In genomic region chr2:16546128-16546754, GRCh38 we compare ENCODE assay signal across 10 cellular contexts.
DNase-seq lines count a peak whose midpoint lies in the region; ATAC-seq and TF ChIP-seq lines count a peak whose summit lies in the region.
"Had no signal": no experiment of that assay in that cellular context is flagged by ENCODE, and none has a peak within 500 bp of the region (broad histone marks: within the 10 kb centered on the region; RNA-seq: fewer than 3 reads in every experiment).

No MANE protein-coding gene starts in this region.

- H3K36me3 Mint-ChIP-seq in MCF 10A (ENCODE audit: insufficient read depth, unreplicated experiment), result no peaks in the 10 kb centered on the region

- H3K27me3 Mint-ChIP-seq in MCF 10A (ENCODE audit: insufficient read depth, unreplicated experiment), result peaks cover 3% of the 10 kb centered on the region
- H3K27me3 Mint-ChIP-seq: B cell had no signal

- no peaks in the 10 kb centered on the region for H3K4me1 Mint-ChIP-seq in MCF 10A (ENCODE audit: insufficient read depth, unreplicated experiment)
- H3K4me1 Mint-ChIP-seq: B cell had no signal

- no peak overlapping the region for H3K27ac Mint-ChIP-seq in MCF 10A (ENCODE audit: low read depth, unreplicated experiment)
- H3K27ac Mint-ChIP-seq: B cell had no signal

- no peak for TF ChIP-seq CTCF in MCF 10A (IDR thresholded peaks at IDR 0.05; ENCODE audit: unreplicated experiment)
- no peak for TF ChIP-seq CTCF in breast epithelium (IDR thresholded peaks at IDR 0.05)
- TF ChIP-seq CTCF in upper lobe of right lung (IDR thresholded peaks at IDR 0.05), result no peak
- TF ChIP-seq CTCF in ovary (IDR thresholded peaks at IDR 0.05), result no peak

- no peak overlapping the region for H3K27ac ChIP-seq in breast epithelium
- no peak overlapping the region for H3K27ac ChIP-seq in upper lobe of right lung
- H3K27ac ChIP-seq in ovary, result no peak overlapping the region

- ATAC-seq in upper lobe of right lung, result peak; percentile 71
- ATAC-seq in GM21367 (IDR thresholded peaks at IDR 0.05; ENCODE audit: unreplicated experiment), result no peak

- H3K9me3 ChIP-seq in breast epithelium (no peaks in the 10 kb centered on the region), upper lobe of right lung (no peaks in the 10 kb centered on the region), ovary (peaks cover 0 to 4% of the 10 kb centered on the region in 2 donors)

- peaks cover 8% of the 10 kb centered on the region for H3K9me3 Mint-ChIP-seq in MCF 10A (ENCODE audit: unreplicated experiment)

- no peak for TF ChIP-seq EP300 in ovary (IDR thresholded peaks at IDR 0.05)

- CTCF ChIA-PET in MCF 10A (lab: Yijun Ruan, JAX), result interaction anchor here (0.8 to 1.0 kb wide), 2 partner anchors 38 to 210 kb away, joined by 4 to 6 read pairs; no protein-coding TSS in a partner anchor

- no peaks in the 10 kb centered on the region for H3K27me3 ChIP-seq in breast epithelium
- H3K27me3 ChIP-seq in upper lobe of right lung, result no peaks in the 10 kb centered on the region
- H3K27me3 ChIP-seq in ovary, result no peaks in the 10 kb centered on the region

- 44 to 63% (median 49%) methylated on average over 2 of the region's 2 CpGs for WGBS in ovary, 3 donors

- H3K4me3 ChIP-seq in breast epithelium (no peak overlapping the region), upper lobe of right lung (no peak overlapping the region), ovary (no peak overlapping the region)

- intact Hi-C loops in MCF 10A (cut with micrococcal nuclease) (no loop called here), breast epithelium (cut with DNase I; ENCODE audit: low total_unique reads) (no loop called here), upper lobe of right lung (cut with DNase I) (no loop called here), ovary (cut with DNase I) (no loop called here)

- peak; percentile 84 for DNase-seq in MCF 10A (ENCODE audit: unreplicated experiment)
- no peak for DNase-seq in breast epithelium (ENCODE audit: low spot score in 2 of 2)
- peak; percentile 17 for DNase-seq in SK-N-DZ (ENCODE audit: low spot score)
- DNase-seq in glomerular visceral epithelial cell (ENCODE audit: extremely low spot score), result peak; percentile 45
- no peak for DNase-seq in upper lobe of right lung
- no peak for DNase-seq in NCI-H128 (lab: John Stamatoyannopoulos, UW; ENCODE audit: unreplicated experiment)
- DNase-seq in ovary, result no peak
- DNase-seq: NCI-H1436 treated with DMSO at 0.1 percent for 48 hours had no signal

- TF ChIP-seq POLR2A in breast epithelium (IDR thresholded peaks at IDR 0.05), result no peak
- TF ChIP-seq POLR2A in ovary (IDR thresholded peaks at IDR 0.05), result no peak

- no peaks in the 10 kb centered on the region for H3K36me3 ChIP-seq in breast epithelium
- H3K36me3 ChIP-seq in upper lobe of right lung, result peaks cover 7% of the 10 kb centered on the region
- H3K36me3 ChIP-seq in ovary, result no peaks in the 10 kb centered on the region

- H3K4me3 Mint-ChIP-seq in MCF 10A (ENCODE audit: unreplicated experiment), result no peak overlapping the region
- H3K4me3 Mint-ChIP-seq: B cell had no signal

- H3K4me1 ChIP-seq in breast epithelium (no peaks in the 10 kb centered on the region), upper lobe of right lung (no peaks in the 10 kb centered on the region), ovary (ENCODE audit: insufficient read depth) (no peaks in the 10 kb centered on the region)

- BruUV-seq in MCF 10A (replicated peaks; lab: Mats Ljungman, UMichigan), result no TSS peak

- POLR2A ChIA-PET in MCF 10A (lab: Yijun Ruan, JAX), result interaction anchor here (0.6 kb wide), 1 partner anchor 63 kb away, joined by 3 read pairs; no protein-coding TSS in a partner anchor

Comparison
In these comparisons a context has a peak if more than half of its experiments do, and no peak if none do; other contexts are left out.
1. DNase-seq: peak in MCF 10A (single experiment), SK-N-DZ (single experiment) and glomerular visceral epithelial cell (single experiment); none in breast epithelium (0 of 2), upper lobe of right lung (single experiment), NCI-H128 (single experiment) and ovary (0 of 5).